In genomic region chr17:58337600-58338453, GRCh38 we compare ENCODE assay signal across 9 cellular contexts. TPM values are rescaled to one million over a fixed set of nuclear protein-coding genes. Genes with fewer than 3 reads are reported as not detected.
DNase-seq lines count a peak whose midpoint lies in the region; ATAC-seq and TF ChIP-seq lines count a peak whose summit lies in the region.
"Had no signal": no experiment of that assay in that cellular context is flagged by ENCODE, and none has a peak within 500 bp of the region (broad histone marks: within the 10 kb centered on the region; RNA-seq: fewer than 3 reads in every experiment).

No MANE protein-coding gene starts in this region.

- TF ChIP-seq CTCF in RWPE2 (IDR thresholded peaks at IDR 0.05; ENCODE audit: poor library complexity, severe bottlenecking) (no peak), gastrocnemius medialis (IDR thresholded peaks at IDR 0.05 in 4 of 5, conservative IDR thresholded peaks at IDR 0.05 in 1 of 5) (no peak)

- no peaks in the 10 kb centered on the region for H3K27me3 ChIP-seq in RWPE2 (ENCODE audit: insufficient read depth, poor library complexity, severe bottlenecking)
- peaks cover 0 to 7% (median 0%) of the 10 kb centered on the region in 3 donors for H3K27me3 ChIP-seq in gastrocnemius medialis
- peaks cover 4% of the 10 kb centered on the region; the same call in 1 of the 2 replicates for H3K27me3 ChIP-seq in HAP-1 (ENCODE audit: low read depth)
- H3K27me3 ChIP-seq: ovary had no signal

- no peak overlapping the region for H3K27ac ChIP-seq in RWPE2 (ENCODE audit: poor library complexity, severe bottlenecking)
- peak overlapping the region in 3 of 4 donors; percentile 20 to 62 (median 55) for H3K27ac ChIP-seq in gastrocnemius medialis
- H3K27ac ChIP-seq: ovary had no signal

- peak; percentile 23 to 30 for TF ChIP-seq POLR2A in gastrocnemius medialis (IDR thresholded peaks at IDR 0.05)

- H3K4me1 ChIP-seq in RWPE2 (ENCODE audit: insufficient read depth, poor library complexity, severe bottlenecking) (peaks cover 12% of the 10 kb centered on the region), gastrocnemius medialis (peaks cover 7% of the 10 kb centered on the region in 2 donors), HAP-1 (no peaks in the 10 kb centered on the region)

- intact Hi-C loops in left cardiac atrium (cut with DNase I) (no loop called here), gastrocnemius medialis (cut with DNase I; ENCODE audit: low total_unique reads) (no loop called here)

- H3K9me3 ChIP-seq in RWPE2 (ENCODE audit: severe bottlenecking) = no peaks in the 10 kb centered on the region
- H3K9me3 ChIP-seq in gastrocnemius medialis = no peaks in the 10 kb centered on the region
- H3K9me3 ChIP-seq in HAP-1 = no peaks in the 10 kb centered on the region
- H3K9me3 ChIP-seq: ovary had no signal

- H3K4me3 ChIP-seq in RWPE2 (ENCODE audit: severe bottlenecking) (no peak overlapping the region), gastrocnemius medialis (no peak overlapping the region), HAP-1 (no peak overlapping the region)
- H3K4me3 ChIP-seq: ovary had no signal

- in situ Hi-C loops in gastrocnemius medialis (cut with MboI; ENCODE audit: low sequenced_read_pairs in 4 of 4) (no loop called here), HAP-1 (cut with MboI; ENCODE audit: low sequenced_read_pairs) (no loop called here)

- H3K36me3 ChIP-seq in RWPE2 (ENCODE audit: low read depth) (no peaks in the 10 kb centered on the region), gastrocnemius medialis (no peaks in the 10 kb centered on the region), HAP-1 (replicated peaks) (no peaks in the 10 kb centered on the region)
- H3K36me3 ChIP-seq: ovary had no signal

- DNase-seq in RWPE2 (ENCODE audit: low spot score) (no peak), left cardiac atrium (peak; percentile 77), gastrocnemius medialis (peak; percentile 44 to 67), HAP-1 (ENCODE audit: low spot score in 2 of 2) (no peak), HPDE6-E6E7 (ENCODE audit: extremely low spot score) (no peak)
- peak; percentile 94 for DNase-seq in activated naive CD4-positive, alpha-beta T cell treated with Interleukin-2 at 50 U/mL for 16 hours

- ATAC-seq in GM18858 (IDR thresholded peaks at IDR 0.05; ENCODE audit: unreplicated experiment) = peak; percentile 42
- ATAC-seq in HG03025 (IDR thresholded peaks at IDR 0.05; ENCODE audit: low FRiP score, unreplicated experiment) = peak; percentile 54
- ATAC-seq in RWPE2 (ENCODE audit: low read depth) = peak; percentile 57
- ATAC-seq in left cardiac atrium = peak; percentile 84 to 91
- ATAC-seq in gastrocnemius medialis = peak in 1 of 2 donors; percentile 44

RNA-seq across cellular contexts. Expression of gene TSPOAP1, which starts 9.2 kb away (rescaled TPM):
- total RNA-seq in left cardiac atrium (1 to 10 TPM; 8.8 to 9.0 TPM), gastrocnemius medialis (1 to 10 TPM in 2 of 4 donors, under 1 TPM in 2; 0.72 to 1.6 (median 1.0) TPM)

RNA-seq across cellular contexts. Expression of gene SUPT4H1, which starts 14.2 kb away (rescaled TPM):
- total RNA-seq in left cardiac atrium (10 to 100 TPM; 49.4 to 60.6 TPM), gastrocnemius medialis (10 to 100 TPM; 39.6 to 49.0 (median 41.1) TPM)

RNA-seq across cellular contexts. Expression of gene MPO, which starts 57.1 kb away (rescaled TPM):
- total RNA-seq in left cardiac atrium = under 1 TPM; 0.24 to 0.32 TPM
- total RNA-seq in gastrocnemius medialis = under 1 TPM in 3 of 4 donors, not detected in 1; 0.18 to 0.32 (median 0.31) TPM

Comparison
In these comparisons a context has a peak if more than half of its experiments do, and no peak if none do; other contexts are left out.
1. DNase-seq: peak in activated naive CD4-positive, alpha-beta T cell treated with Interleukin-2 at 50 U/mL for 16 hours (single experiment), left cardiac atrium (single experiment) and gastrocnemius medialis (2 of 2); none in RWPE2 (single experiment), HAP-1 (0 of 2) and HPDE6-E6E7 (single experiment).